ENCODE assay signal across 16 cellular contexts in genomic region chr4:860561-860960, GRCh38. TPM values are rescaled to one million over a fixed set of nuclear protein-coding genes. Genes with fewer than 3 reads are reported as not detected.
DNase-seq lines count a peak whose midpoint lies in the region; ATAC-seq and TF ChIP-seq lines count a peak whose summit lies in the region.
"Had no signal": no experiment of that assay in that cellular context is flagged by ENCODE, and none has a peak within 500 bp of the region (broad histone marks: within the 10 kb centered on the region; RNA-seq: fewer than 3 reads in every experiment).

No MANE protein-coding gene starts in this region.

- DNase-seq in activated naive CD4-positive, alpha-beta T cell treated with anti-CD3 and anti-CD28 coated beads, Interleukin-2, amount 50 U/mL, for 16 hours, result peak; percentile 6
- no peak for DNase-seq in activated naive CD4-positive, alpha-beta T cell treated with anti-CD3 and anti-CD28 coated beads for 36 hours
- peak; percentile 36 for DNase-seq in RWPE2 (ENCODE audit: low spot score)
- DNase-seq in right cardiac atrium, result peak in 2 of 3 donors; percentile 4 to 36
- peak; percentile 41 for DNase-seq in upper lobe of right lung
- no peak for DNase-seq in sigmoid colon
- DNase-seq: Caco-2; CD8-positive, alpha-beta memory T cell; DND-41; GDM1; GM23248 had no signal

- no peak overlapping the region for H3K4me3 Mint-ChIP-seq in activated naive CD4-positive, alpha-beta T cell treated with anti-CD3 and anti-CD28 coated beads for 36 hours
- H3K4me3 Mint-ChIP-seq: CD8-positive, alpha-beta memory T cell had no signal

- H3K36me3 ChIP-seq in RWPE2 (ENCODE audit: low read depth) (peaks cover 47% of the 10 kb centered on the region), upper lobe of right lung (peaks cover 87% of the 10 kb centered on the region), sigmoid colon (peaks cover 9 to 91% (median 57%) of the 10 kb centered on the region in 4 donors)

- H3K27me3 Mint-ChIP-seq in activated naive CD4-positive, alpha-beta T cell treated with anti-CD3 and anti-CD28 coated beads for 36 hours (ENCODE audit: low read depth), result no peaks in the 10 kb centered on the region

- H3K4me3 ChIP-seq in RWPE2 (ENCODE audit: severe bottlenecking) (no peak overlapping the region), right cardiac atrium (ENCODE audit: low read length) (no peak overlapping the region), upper lobe of right lung (no peak overlapping the region), sigmoid colon (no peak overlapping the region)
- H3K4me3 ChIP-seq: BLaER1, GM23248 had no signal

- H3K4me1 Mint-ChIP-seq in activated naive CD4-positive, alpha-beta T cell treated with anti-CD3 and anti-CD28 coated beads for 36 hours (ENCODE audit: low read depth), result no peaks in the 10 kb centered on the region

- H3K36me3 Mint-ChIP-seq in activated naive CD4-positive, alpha-beta T cell treated with anti-CD3 and anti-CD28 coated beads for 36 hours (ENCODE audit: low read depth), result peaks cover 50% of the 10 kb centered on the region

- H3K4me1 ChIP-seq in RWPE2 (ENCODE audit: insufficient read depth, poor library complexity, severe bottlenecking) (no peaks in the 10 kb centered on the region), right cardiac atrium (ENCODE audit: control insufficient read depth, insufficient read depth, low read length) (no peaks in the 10 kb centered on the region), upper lobe of right lung (no peaks in the 10 kb centered on the region), sigmoid colon (no peaks in the 10 kb centered on the region)
- H3K4me1 ChIP-seq: BLaER1, Caco-2 had no signal

- TF ChIP-seq POLR2A in sigmoid colon (IDR thresholded peaks at IDR 0.05), result no peak

- CTCF ChIA-PET in activated naive CD4-positive, alpha-beta T cell treated with anti-CD3 and anti-CD28 coated beads for 36 hours (lab: Charles Lee), result no interaction called here

- WGBS in right cardiac atrium, result 98% methylated on average over 21 of the region's 21 CpGs
- 97 to 98% methylated on average over 21 of the region's 21 CpGs for WGBS in sigmoid colon, 2 donors

- intact Hi-C loops in activated naive CD4-positive, alpha-beta T cell treated with anti-CD3 and anti-CD28 coated beads for 36 hours (cut with micrococcal nuclease), result no loop called here
- intact Hi-C loops in right cardiac atrium (cut with DNase I), result no loop called here
- intact Hi-C loops in upper lobe of right lung (cut with DNase I), result no loop called here
- intact Hi-C loops in sigmoid colon (cut with DNase I), result no loop called here

- no peaks in the 10 kb centered on the region for H3K9me3 Mint-ChIP-seq in activated naive CD4-positive, alpha-beta T cell treated with anti-CD3 and anti-CD28 coated beads for 36 hours

- ATAC-seq in RWPE2 (ENCODE audit: low read depth), result no peak
- ATAC-seq in right cardiac atrium, result no peak
- ATAC-seq in upper lobe of right lung, result no peak
- ATAC-seq in GM18502 (IDR thresholded peaks at IDR 0.05; ENCODE audit: poor library complexity, unreplicated experiment), result no peak
- ATAC-seq: HCT116 had no signal

- no peaks in the 10 kb centered on the region for H3K9me3 ChIP-seq in RWPE2 (ENCODE audit: severe bottlenecking)
- H3K9me3 ChIP-seq in right cardiac atrium (ENCODE audit: control insufficient read depth, low read length), result no peaks in the 10 kb centered on the region
- no peaks in the 10 kb centered on the region for H3K9me3 ChIP-seq in upper lobe of right lung
- H3K9me3 ChIP-seq in sigmoid colon, result no peaks in the 10 kb centered on the region
- H3K9me3 ChIP-seq: Caco-2 had no signal

- H3K27ac ChIP-seq in RWPE2 (ENCODE audit: poor library complexity, severe bottlenecking) (no peak overlapping the region), right cardiac atrium (ENCODE audit: low read length) (no peak overlapping the region), upper lobe of right lung (no peak overlapping the region), sigmoid colon (no peak overlapping the region)
- H3K27ac ChIP-seq: 22Rv1, BLaER1, GM23248, HL-60 had no signal

- no peaks in the 10 kb centered on the region for H3K27me3 ChIP-seq in RWPE2 (ENCODE audit: insufficient read depth, poor library complexity, severe bottlenecking)
- no peaks in the 10 kb centered on the region for H3K27me3 ChIP-seq in right cardiac atrium (ENCODE audit: control insufficient read depth, insufficient read depth)
- no peaks in the 10 kb centered on the region for H3K27me3 ChIP-seq in upper lobe of right lung
- no peaks in the 10 kb centered on the region for H3K27me3 ChIP-seq in sigmoid colon
- H3K27me3 ChIP-seq: BLaER1 had no signal

- no peak for TF ChIP-seq EP300 in sigmoid colon (IDR thresholded peaks at IDR 0.05)

- H3K27ac Mint-ChIP-seq in activated naive CD4-positive, alpha-beta T cell treated with anti-CD3 and anti-CD28 coated beads for 36 hours, result no peak overlapping the region
- H3K27ac Mint-ChIP-seq: CD8-positive, alpha-beta memory T cell had no signal

- no peak for TF ChIP-seq CTCF in RWPE2 (IDR thresholded peaks at IDR 0.05; ENCODE audit: poor library complexity, severe bottlenecking)
- no peak for TF ChIP-seq CTCF in upper lobe of right lung (IDR thresholded peaks at IDR 0.05)
- TF ChIP-seq CTCF in sigmoid colon (IDR thresholded peaks at IDR 0.05), result no peak

RNA-seq across cellular contexts. Expression of gene CPLX1, which starts 34.6 kb away (rescaled TPM):
- under 1 TPM; 0.37 to 0.48 TPM for total RNA-seq in activated naive CD4-positive, alpha-beta T cell treated with anti-CD3 and anti-CD28 coated beads for 36 hours
- total RNA-seq in right cardiac atrium (1 to 10 TPM; 2.1 to 9.3 (median 4.5) TPM), upper lobe of right lung (5.2 TPM), sigmoid colon (1 to 10 TPM in 1 of 4 donors, under 1 TPM in 3; 0.36 to 1.7 (median 0.45) TPM)
- polyA plus RNA-seq in right cardiac atrium (7.2 TPM), sigmoid colon (1 to 10 TPM in 2 of 3 donors, under 1 TPM in 1; 0.23 to 3.0 (median 2.8) TPM)
- total RNA-seq: GM23248 had no signal
- polyA plus RNA-seq: CD8-positive, alpha-beta memory T cell; GM23248 had no signal

Comparison
In these comparisons a context has a peak if more than half of its experiments do, and no peak if none do; other contexts are left out.
1. DNase-seq: peak in activated naive CD4-positive, alpha-beta T cell treated with anti-CD3 and anti-CD28 coated beads, Interleukin-2, amount 50 U/mL, for 16 hours (single experiment), RWPE2 (single experiment), right cardiac atrium (2 of 3) and upper lobe of right lung (single experiment); none in activated naive CD4-positive, alpha-beta T cell treated with anti-CD3 and anti-CD28 coated beads for 36 hours (single experiment) and sigmoid colon (single experiment).